32 cellular contexts compared by ENCODE assay signal in the genomic region with DNA sequence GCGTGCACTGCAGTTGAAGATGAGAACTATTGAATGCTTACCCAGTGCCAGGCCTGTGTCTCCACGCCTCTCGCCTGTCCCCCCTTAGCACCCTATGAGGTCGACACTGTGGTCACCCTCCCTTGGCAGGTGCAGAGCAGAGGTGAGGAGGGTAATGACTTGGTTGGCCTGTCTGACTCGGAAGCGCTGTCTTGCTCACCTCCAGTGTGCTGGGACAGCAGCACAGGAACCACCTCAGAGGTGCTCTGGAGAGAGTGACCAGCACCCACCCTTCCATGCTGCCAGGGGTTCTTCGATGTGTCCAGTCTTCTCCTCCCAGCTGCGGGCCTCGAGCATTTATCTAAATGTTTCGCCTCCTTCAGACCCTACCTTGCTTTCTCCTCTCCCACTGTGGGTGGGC.
"Had no signal": no experiment of that assay in that cellular context is flagged by ENCODE, and none has a peak within 500 bp of the region (broad histone marks: within the 10 kb centered on the region; RNA-seq: fewer than 3 reads in every experiment).

No MANE protein-coding gene starts in this region.

- H3K36me3 ChIP-seq: ascending aorta, breast epithelium, cardiac muscle cell, colonic mucosa, gastrocnemius medialis, WERI-Rb-1 had no signal

- ATAC-seq: activated CD4-positive, CD25-positive, alpha-beta regulatory T cell treated with anti-CD3 and anti-CD28 coated beads, Interleukin-2, amount 50 U/mL, for 24 hours; activated CD8-positive, alpha-beta T cell treated with anti-CD3 and anti-CD28 coated beads for 36 hours; activated naive CD8-positive, alpha-beta T cell treated with anti-CD3 and anti-CD28 coated beads, Interleukin-2, amount 50 U/mL, for 24 hours; activated T-cell treated with anti-CD3 and anti-CD28 coated beads, Interleukin-2, amount 50 U/mL, for 4 hours; activated T-helper 17 cell treated with anti-CD3 and anti-CD28 coated beads, Interleukin-2, amount 50 U/mL, for 72 hours; esophagus mucosa; foreskin keratinocyte; gastrocnemius medialis; T-helper 17 cell had no signal

- H3K27me3 ChIP-seq: ascending aorta, breast epithelium, cardiac muscle cell, colonic mucosa, foreskin keratinocyte, gastrocnemius medialis had no signal

- H3K9me3 ChIP-seq: ascending aorta, breast epithelium, colonic mucosa, gastrocnemius medialis had no signal

- H3K9me3 Mint-ChIP-seq: activated T-helper 17 cell treated with anti-CD3 and anti-CD28 coated beads, Interleukin-2, amount 50 U/mL, for 72 hours; endodermal cell had no signal

- H3K4me1 Mint-ChIP-seq: activated B cell treated with CpG ODN at 0.5 μM for 24 hours; activated naive CD4-positive, alpha-beta T cell treated with anti-CD3 and anti-CD28 coated beads, Interleukin-2, amount 50 U/mL, for 24 hours; activated naive CD8-positive, alpha-beta T cell treated with anti-CD3 and anti-CD28 coated beads for 36 hours; activated naive CD8-positive, alpha-beta T cell treated with anti-CD3 and anti-CD28 coated beads, Interleukin-2, amount 50 U/mL, for 24 hours; activated T-helper 17 cell treated with anti-CD3 and anti-CD28 coated beads, Interleukin-2, amount 50 U/mL, for 72 hours; brain; endodermal cell; T-helper 17 cell had no signal

- H3K4me3 ChIP-seq: ascending aorta, breast epithelium, cardiac muscle cell, colonic mucosa, gastrocnemius medialis had no signal

- H3K27ac ChIP-seq: ascending aorta, breast epithelium, cardiac muscle cell, colonic mucosa, foreskin keratinocyte, gastrocnemius medialis, WERI-Rb-1 had no signal

- H3K4me3 Mint-ChIP-seq: activated B cell treated with CpG ODN at 0.5 μM for 24 hours; activated CD8-positive, alpha-beta T cell treated with anti-CD3 and anti-CD28 coated beads for 36 hours; activated naive CD4-positive, alpha-beta T cell treated with anti-CD3 and anti-CD28 coated beads for 36 hours; activated naive CD4-positive, alpha-beta T cell treated with anti-CD3 and anti-CD28 coated beads, Interleukin-2, amount 50 U/mL, for 24 hours; activated naive CD8-positive, alpha-beta T cell treated with anti-CD3 and anti-CD28 coated beads for 36 hours; activated naive CD8-positive, alpha-beta T cell treated with anti-CD3 and anti-CD28 coated beads, Interleukin-2, amount 50 U/mL, for 24 hours; activated T-cell treated with anti-CD3 and anti-CD28 coated beads, Interleukin-2, amount 50 U/mL, for 4 hours; activated T-helper 17 cell treated with anti-CD3 and anti-CD28 coated beads, Interleukin-2, amount 50 U/mL, for 72 hours; brain; endodermal cell; T-helper 17 cell; T-helper 2 cell treated with Interferon-gamma antibody and Interleukin-4, amounts not matched to agents 5 μg/mL and 100 μg/mL, for 36 hours had no signal

- H3K4me1 ChIP-seq: ascending aorta, breast epithelium, colonic mucosa, gastrocnemius medialis had no signal

- H3K27ac Mint-ChIP-seq: activated B cell treated with CpG ODN at 0.5 μM for 24 hours; activated CD8-positive, alpha-beta T cell treated with anti-CD3 and anti-CD28 coated beads for 36 hours; activated naive CD4-positive, alpha-beta T cell treated with anti-CD3 and anti-CD28 coated beads for 36 hours; activated naive CD4-positive, alpha-beta T cell treated with anti-CD3 and anti-CD28 coated beads, Interleukin-2, amount 50 U/mL, for 24 hours; activated naive CD8-positive, alpha-beta T cell treated with anti-CD3 and anti-CD28 coated beads for 36 hours; activated naive CD8-positive, alpha-beta T cell treated with anti-CD3 and anti-CD28 coated beads, Interleukin-2, amount 50 U/mL, for 24 hours; activated T-helper 17 cell treated with anti-CD3 and anti-CD28 coated beads, Interleukin-2, amount 50 U/mL, for 72 hours; brain; endodermal cell; T-helper 17 cell; T-helper 2 cell treated with Interferon-gamma antibody and Interleukin-4, amounts not matched to agents 5 μg/mL and 100 μg/mL, for 36 hours had no signal

- H3K27me3 Mint-ChIP-seq: activated B cell treated with CpG ODN at 0.5 μM for 24 hours; activated T-helper 17 cell treated with anti-CD3 and anti-CD28 coated beads, Interleukin-2, amount 50 U/mL, for 72 hours; T-helper 17 cell had no signal

- H3K36me3 Mint-ChIP-seq: activated naive CD4-positive, alpha-beta T cell treated with anti-CD3 and anti-CD28 coated beads, Interleukin-2, amount 50 U/mL, for 24 hours; activated naive CD8-positive, alpha-beta T cell treated with anti-CD3 and anti-CD28 coated beads for 36 hours; brain had no signal

- DNase-seq: activated B cell treated with CpG ODN at 0.5 μM for 24 hours; activated CD4-positive, alpha-beta T cell treated with anti-CD3 and anti-CD28 coated beads for 48 hours; activated CD4-positive, alpha-beta T cell treated with anti-CD3 and anti-CD28 coated beads, Interleukin-2, amount 50 U/mL, for 1 hour; activated CD4-positive, alpha-beta T cell treated with anti-CD3 and anti-CD28 coated beads, Interleukin-2, amount 50 U/mL, for 48 hours; activated CD8-positive, alpha-beta memory T cell treated with anti-CD3 and anti-CD28 coated beads for 24 hours; activated CD8-positive, alpha-beta T cell treated with anti-CD3 and anti-CD28 coated beads for 36 hours; activated effector memory CD4-positive, alpha-beta T cell treated with Interleukin-2 at 50 U/mL for 16 hours; activated gamma-delta T cell treated with Interleukin-2 at 50 U/mL for 16 hours; activated naive CD4-positive, alpha-beta T cell treated with anti-CD3 and anti-CD28 coated beads for 36 hours; activated naive CD8-positive, alpha-beta T cell treated with anti-CD3 and anti-CD28 coated beads for 36 hours; activated naive CD8-positive, alpha-beta T cell treated with anti-CD3 and anti-CD28 coated beads, Interleukin-2, amount 50 U/mL, for 24 hours; activated T-cell treated with anti-CD3 and anti-CD28 coated beads, Interleukin-2, amount 50 U/mL, for 4 hours; central memory CD4-positive, alpha-beta T cell; cerebellar nuclear complex; colonic mucosa; effector memory CD4-positive, alpha-beta T cell; endodermal cell; foreskin keratinocyte; gastrocnemius medialis; T-helper 1 cell; T-helper 17 cell; T1000; WERI-Rb-1 had no signal
